Comparison of ENCODE assay signal across 8 cellular contexts in genomic region chr10:75209325-75210192, GRCh38. TPM values are rescaled to one million over a fixed set of nuclear protein-coding genes. Genes with fewer than 3 reads are reported as not detected.
DNase-seq lines count a peak whose midpoint lies in the region; ATAC-seq, FAIRE-seq and TF ChIP-seq lines count a peak whose summit lies in the region.

No MANE protein-coding gene starts in this region.

- peak; percentile 65 for ATAC-seq in HG03378 (IDR thresholded peaks at IDR 0.05; ENCODE audit: unreplicated experiment)
- peak; percentile 83 for ATAC-seq in Panc1
- ATAC-seq in foreskin keratinocyte, result peak; percentile 5

- peak; percentile 64 for FAIRE-seq in GM19239 (lab: Jason Lieb, UNC)

- H3K23ac ChIP-seq in neuronal stem cell (ENCODE audit: low read depth, low read length, poor library complexity), result peak overlapping the region; percentile 99

- POLR2A ChIA-PET in Panc1 (lab: Charles Lee), result interaction anchor here (0.6 to 1.4 kb wide), 3 partner anchors 23 to 26 kb away, joined by 4 to 7 read pairs (median 4); no protein-coding TSS in a partner anchor

- CTCF ChIA-PET in Panc1 (lab: Charles Lee), result interaction anchor here (0.5 to 1.2 kb wide), 4 partner anchors 14 to 22 kb away, joined by 3 to 8 read pairs (median 4); no protein-coding TSS in a partner anchor

- H3K14ac ChIP-seq in neuronal stem cell (ENCODE audit: low read length), result peak overlapping the region; percentile 99

- H3K36me3 ChIP-seq in Panc1 (ENCODE audit: control insufficient read depth, insufficient read depth, low read length), result peaks cover 25% of the 10 kb centered on the region
- H3K36me3 ChIP-seq in neuronal stem cell (replicated peaks in 1 of 2; ENCODE audit: control insufficient read depth in 2 of 2, insufficient read depth in 2 of 2, low read length in 2 of 2), result peaks cover 1 to 28% of the 10 kb centered on the region in 2 donors
- H3K36me3 ChIP-seq in suprapubic skin, result peaks cover 25% of the 10 kb centered on the region

- TF ChIP-seq CTCF in Panc1 (IDR thresholded peaks at IDR 0.05) (no peak), foreskin keratinocyte (conservative IDR thresholded peaks at IDR 0.05) (no peak), suprapubic skin (IDR thresholded peaks at IDR 0.05) (no peak)

- no CpG with 5 or more reads among the region's 30 CpGs for WGBS in neuronal stem cell (ENCODE audit: extremely low coverage in 2 of 2, insufficient read length in 2 of 2, insufficient replicate concordance in 1 of 2), 2 donors
- WGBS in suprapubic skin, result 33% methylated on average over 27 of the region's 30 CpGs

- TF ChIP-seq POLR2A in suprapubic skin (IDR thresholded peaks at IDR 0.05), result no peak

- peak overlapping the region; percentile 96 for H4K91ac ChIP-seq in neuronal stem cell (ENCODE audit: low read depth, low read length, poor library complexity)

- TSS peak; percentile 95 for BruUV-seq in Panc1 (replicated peaks; lab: Mats Ljungman, UMichigan)

- H2BK120ac ChIP-seq in neuronal stem cell (ENCODE audit: low read depth, low read length), result peak overlapping the region; percentile 95

- peak overlapping the region; percentile 98 for H2AK5ac ChIP-seq in neuronal stem cell (ENCODE audit: low read depth, low read length)

- no peak for TF ChIP-seq EP300 in suprapubic skin (IDR thresholded peaks at IDR 0.05)

- H3K27me3 ChIP-seq in Panc1 (ENCODE audit: control insufficient read depth, insufficient read depth, low read length), result no peaks in the 10 kb centered on the region
- H3K27me3 ChIP-seq in foreskin keratinocyte, result no peaks in the 10 kb centered on the region
- H3K27me3 ChIP-seq in neuronal stem cell (ENCODE audit: control insufficient read depth in 3 of 3, insufficient read depth in 3 of 3, low read depth in 1 of 3, low read length in 3 of 3), result no peaks in the 10 kb centered on the region
- H3K27me3 ChIP-seq in suprapubic skin, result no peaks in the 10 kb centered on the region

- peak overlapping the region; percentile 26 for H3K4ac ChIP-seq in neuronal stem cell (ENCODE audit: low read length)

- peak overlapping the region; percentile 96 for H2AFZ ChIP-seq in neuronal stem cell (ENCODE audit: low read length)

- H3K27ac ChIP-seq in Panc1 (ENCODE audit: low read length), result peak overlapping the region; percentile 99
- H3K27ac ChIP-seq in foreskin keratinocyte, result peak overlapping the region; percentile 99
- H3K27ac ChIP-seq in neuronal stem cell (replicated peaks; ENCODE audit: low read length), result peak overlapping the region; percentile 76
- H3K27ac ChIP-seq in suprapubic skin, result peak overlapping the region; percentile 100

- H2BK15ac ChIP-seq in neuronal stem cell (ENCODE audit: low read length), result peak overlapping the region; percentile 72

- in situ Hi-C loops in Panc1 (cut with HindIII; ENCODE audit: low pct_unique_long_range_greater_than_20kb, low sequenced_read_pairs), result no loop called here

- H4K8ac ChIP-seq in neuronal stem cell (ENCODE audit: low read depth, low read length), result peak overlapping the region; percentile 98

- peaks cover 7% of the 10 kb centered on the region for H3K79me1 ChIP-seq in neuronal stem cell (ENCODE audit: low read depth, low read length)

- intact Hi-C loops in Panc1 (cut with micrococcal nuclease; ENCODE audit: unreplicated experiment), result no loop called here

- peak overlapping the region; percentile 100 for H3K18ac ChIP-seq in neuronal stem cell (ENCODE audit: low read length)

- peak overlapping the region; percentile 99 for H3K9ac ChIP-seq in neuronal stem cell (ENCODE audit: low read depth, low read length, poor library complexity)

- H3K4me2 ChIP-seq in neuronal stem cell (ENCODE audit: insufficient read depth, low read length, poor library complexity, severe bottlenecking), result peak overlapping the region; percentile 95

- DNase-seq in CD1c-positive myeloid dendritic cell (ENCODE audit: extremely low spot score), result peak; percentile 81
- peak; percentile 41 for DNase-seq in GM19239 (ENCODE audit: insufficient read length, low spot score)
- no peak for DNase-seq in Panc1 (ENCODE audit: low read depth, low spot score)
- DNase-seq in activated effector memory CD4-positive, alpha-beta T cell treated with Interleukin-2 at 50 U/mL for 16 hours, result peak; percentile 75
- peak in 1 of 2 donors; percentile 63 for DNase-seq in foreskin keratinocyte
- DNase-seq in neuronal stem cell (ENCODE audit: low spot score), result no peak
- peak; percentile 91 to 92 for DNase-seq in suprapubic skin (ENCODE audit: low spot score in 2 of 2)

- H3K4me3 ChIP-seq in Panc1 (ENCODE audit: low read depth in 2 of 2, low read length in 2 of 2), result peak overlapping the region; percentile 94
- H3K4me3 ChIP-seq in neuronal stem cell (ENCODE audit: low read length in 2 of 2), result peak overlapping the region; percentile 79 to 90
- peak overlapping the region; percentile 93 for H3K4me3 ChIP-seq in suprapubic skin

- H3K9me3 ChIP-seq in Panc1 (ENCODE audit: control insufficient read depth, insufficient read depth, low read depth, low read length) (no peaks in the 10 kb centered on the region), neuronal stem cell (replicated peaks in 1 of 2; ENCODE audit: control insufficient read depth in 2 of 2, insufficient read depth in 1 of 2, low read depth in 1 of 2, low read length in 2 of 2) (no peaks in the 10 kb centered on the region), suprapubic skin (no peaks in the 10 kb centered on the region)

- peak overlapping the region; percentile 95 for H2BK5ac ChIP-seq in neuronal stem cell (ENCODE audit: low read length)

- peak overlapping the region; percentile 93 for H2BK12ac ChIP-seq in neuronal stem cell (ENCODE audit: low read length)

- H3K4me1 ChIP-seq in Panc1 (ENCODE audit: control insufficient read depth, insufficient read depth, low read length) (peaks cover 14% of the 10 kb centered on the region; the same call in 1 of the 2 replicates), foreskin keratinocyte (peaks cover 38% of the 10 kb centered on the region), neuronal stem cell (ENCODE audit: control insufficient read depth in 2 of 2, insufficient read depth in 1 of 2, low read depth in 1 of 2, low read length in 2 of 2) (peaks cover 7 to 10% of the 10 kb centered on the region in 2 donors), suprapubic skin (peaks cover 72% of the 10 kb centered on the region)

RNA-seq across cellular contexts. Expression of gene VDAC2, which starts 1.0 kb away (rescaled TPM):
- total RNA-seq in Panc1 (2021; ENCODE audit: unreplicated experiment) (340 TPM), foreskin keratinocyte (231 and 234 TPM in 2 replicates), suprapubic skin (100 to 1,000 TPM; 111 to 196 (median 146) TPM)
- polyA plus RNA-seq in Panc1 (2012; ENCODE audit: insufficient read length), result 234 TPM
- polyA plus RNA-seq in foreskin keratinocyte, result 227 and 253 TPM in 2 replicates
- 164 TPM for polyA plus RNA-seq in neuronal stem cell (2013, experiment 1 of 2)
- 167 TPM for polyA plus RNA-seq in neuronal stem cell (2013, experiment 2 of 2)

RNA-seq across cellular contexts. Expression of gene COMTD1, which starts 26.2 kb away (rescaled TPM):
- total RNA-seq in Panc1 (2021; ENCODE audit: unreplicated experiment) (32.8 TPM), foreskin keratinocyte (21.3 and 28.2 TPM in 2 replicates), suprapubic skin (10 to 100 TPM; 32.4 to 69.8 (median 46.7) TPM)
- polyA plus RNA-seq in Panc1 (2012; ENCODE audit: insufficient read length), result 45.1 TPM
- polyA plus RNA-seq in foreskin keratinocyte, result 30.3 and 34.1 TPM in 2 replicates
- polyA plus RNA-seq in neuronal stem cell (2013, experiment 1 of 2), result 3.8 TPM
- 3.8 TPM for polyA plus RNA-seq in neuronal stem cell (2013, experiment 2 of 2)

Comparison
In these comparisons a context has a peak if more than half of its experiments do, and no peak if none do; other contexts are left out.
1. DNase-seq: peak in CD1c-positive myeloid dendritic cell (single experiment), GM19239 (single experiment), activated effector memory CD4-positive, alpha-beta T cell treated with Interleukin-2 at 50 U/mL for 16 hours (single experiment) and suprapubic skin (2 of 2); none in Panc1 (single experiment) and neuronal stem cell (single experiment).
2. ATAC-seq: peak in every context shown above with its lines; median percentile 83 in Panc1; 65 in HG03378; 5 in foreskin keratinocyte.
3. Peak in every context shown above with its lines, with median percentiles within 50 percentile points of each other: H3K27ac ChIP-seq and H3K4me3 ChIP-seq.